10 cellular contexts compared by ENCODE assay signal in the genomic region with DNA sequence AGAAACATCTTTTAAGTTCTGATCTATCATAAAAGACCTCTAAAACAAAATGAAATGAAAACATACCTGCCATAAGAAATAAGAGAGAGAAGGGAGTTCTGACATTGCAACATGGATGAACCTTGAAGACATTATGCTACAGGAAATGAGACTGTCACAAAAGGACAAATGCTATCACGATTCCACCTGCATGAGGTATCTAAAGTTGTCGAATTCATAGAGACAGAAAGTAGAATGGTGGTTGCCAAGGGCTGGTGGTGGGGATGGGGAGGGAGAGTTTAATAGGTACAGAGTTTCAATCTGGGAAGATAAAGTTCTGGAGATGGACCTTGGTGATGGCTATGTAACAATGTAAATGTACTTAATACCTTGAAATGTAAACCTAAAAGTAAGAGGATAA. TPM values are rescaled to one million over a fixed set of nuclear protein-coding genes. Genes with fewer than 3 reads are reported as not detected.
DNase-seq lines count a peak whose midpoint lies in the region; ATAC-seq and TF ChIP-seq lines count a peak whose summit lies in the region.
"Had no signal": no experiment of that assay in that cellular context is flagged by ENCODE, and none has a peak within 500 bp of the region (broad histone marks: within the 10 kb centered on the region; RNA-seq: fewer than 3 reads in every experiment).

No MANE protein-coding gene starts in this region.

- H3K4me1 ChIP-seq in mammary epithelial cell (ENCODE audit: insufficient read depth, low read length) (peaks cover 44% of the 10 kb centered on the region), mesendoderm (ENCODE audit: control insufficient read depth, low read depth, low read length) (peaks cover 11% of the 10 kb centered on the region), A673 (ENCODE audit: insufficient read depth, low read length, poor library complexity, severe bottlenecking) (peaks cover 35% of the 10 kb centered on the region)

- peaks cover 76% of the 10 kb centered on the region for H3K4me1 Mint-ChIP-seq in stimulated activated naive CD8-positive, alpha-beta T cell treated with anti-CD3 and anti-CD28 coated beads, Interleukin-15, Interleukin-2, amounts not matched to agents 100 ng/mL and 50 ng/mL, for 24 hours (ENCODE audit: low read depth)

- no peak overlapping the region for H3K56ac ChIP-seq in mesendoderm (ENCODE audit: low read length)

- intact Hi-C loops in mammary epithelial cell (cut with micrococcal nuclease) (loop anchor here (5.0 kb wide), 1 partner anchor 96 kb away; no protein-coding TSS in a partner anchor), A673 (cut with micrococcal nuclease; ENCODE audit: unreplicated experiment) (no loop called here)

- no peak overlapping the region for H3K4ac ChIP-seq in mesendoderm (ENCODE audit: low read depth, low read length)

- 71% methylated on average over 2 of the region's 2 CpGs for WGBS in mammary epithelial cell (ENCODE audit: low coverage, missing lambda C conversion rate)
- WGBS in mesendoderm (ENCODE audit: extremely low coverage, insufficient coverage, low lambda C conversion rate), result no CpG with 5 or more reads among the region's 2 CpGs

- no peak for DNase-seq in stimulated activated naive CD8-positive, alpha-beta T cell treated with anti-CD3 and anti-CD28 coated beads, Interleukin-15, Interleukin-2, amounts not matched to agents 100 U/mL and 50 U/mL, for 24 hours
- DNase-seq in mammary epithelial cell (no peak), mesendoderm (no peak), C1 segment of cervical spinal cord (lab: John Stamatoyannopoulos, UW) (no peak), NCI-H774 (lab: John Stamatoyannopoulos, UW) (no peak), A673 (ENCODE audit: low spot score) (no peak), kidney tubule cell (ENCODE audit: low spot score) (no peak)
- DNase-seq: aorta, DMS79 had no signal

- TF ChIP-seq CTCF in mammary epithelial cell (conservative IDR thresholded peaks at IDR 0.05 in 1 of 2, IDR thresholded peaks at IDR 0.05 in 1 of 2; ENCODE audit: extremely low read depth in 1 of 2, insufficient read depth in 1 of 2, low read depth in 1 of 2, low read length in 2 of 2) (no peak), A673 (conservative IDR thresholded peaks at IDR 0.05; ENCODE audit: low read depth, low read length) (no peak)

- no peak overlapping the region for H2AK5ac ChIP-seq in mesendoderm (ENCODE audit: low read length)

- H3K4me3 Mint-ChIP-seq in stimulated activated naive CD8-positive, alpha-beta T cell treated with anti-CD3 and anti-CD28 coated beads, Interleukin-15, Interleukin-2, amounts not matched to agents 100 ng/mL and 50 ng/mL, for 24 hours, result peak overlapping the region; percentile 95

- peak overlapping the region; percentile 24 for H3K23ac ChIP-seq in mesendoderm (ENCODE audit: low read length)

- no peak overlapping the region for H2BK15ac ChIP-seq in mesendoderm (replicated peaks; ENCODE audit: low read depth)

- no peaks in the 10 kb centered on the region for H3K27me3 Mint-ChIP-seq in stimulated activated naive CD8-positive, alpha-beta T cell treated with anti-CD3 and anti-CD28 coated beads, Interleukin-15, Interleukin-2, amounts not matched to agents 100 ng/mL and 50 ng/mL, for 24 hours

- peaks cover 81% of the 10 kb centered on the region for H3K79me2 ChIP-seq in mammary epithelial cell (ENCODE audit: insufficient read depth, low read length)
- peaks cover 69% of the 10 kb centered on the region for H3K79me2 ChIP-seq in mesendoderm (ENCODE audit: control insufficient read depth, insufficient read depth, low read length)

- peak overlapping the region; percentile 98 for H3K27ac Mint-ChIP-seq in stimulated activated naive CD8-positive, alpha-beta T cell treated with anti-CD3 and anti-CD28 coated beads, Interleukin-15, Interleukin-2, amounts not matched to agents 100 ng/mL and 50 ng/mL, for 24 hours

- BruUV-seq in mammary epithelial cell (replicated peaks; lab: Mats Ljungman, UMichigan) (no TSS peak), A673 (replicated peaks; lab: Mats Ljungman, UMichigan) (no TSS peak)

- no peak for ATAC-seq in stimulated activated naive CD8-positive, alpha-beta T cell treated with anti-CD3 and anti-CD28 coated beads, Interleukin-15, Interleukin-2, amounts not matched to agents 100 U/mL and 50 U/mL, for 24 hours

- H4K5ac ChIP-seq in mesendoderm (ENCODE audit: low read length), result no peak overlapping the region

- H3K9me3 ChIP-seq in mammary epithelial cell (replicated peaks; ENCODE audit: insufficient read depth, low read length) (no peaks in the 10 kb centered on the region), A673 (ENCODE audit: low read depth, low read length, poor library complexity, severe bottlenecking) (no peaks in the 10 kb centered on the region)

- in situ Hi-C loops in mammary epithelial cell (cut with MboI; ENCODE audit: low sequenced_read_pairs in 2 of 2), result no loop called here

- H3K36me3 ChIP-seq in mammary epithelial cell (ENCODE audit: insufficient read depth, low read length), result peaks cover 20% of the 10 kb centered on the region
- H3K36me3 ChIP-seq in mesendoderm (ENCODE audit: control insufficient read depth, insufficient read depth, low read length), result peaks cover 4% of the 10 kb centered on the region
- peaks cover 19% of the 10 kb centered on the region for H3K36me3 ChIP-seq in A673 (ENCODE audit: insufficient read depth, low read length, poor library complexity, severe bottlenecking)

- peaks cover 17% of the 10 kb centered on the region for H3K79me1 ChIP-seq in mesendoderm (ENCODE audit: low read length)

- H2BK5ac ChIP-seq in mesendoderm (ENCODE audit: low read length), result no peak overlapping the region

- H3K27me3 ChIP-seq in mammary epithelial cell (ENCODE audit: insufficient read depth, low read length), result no peaks in the 10 kb centered on the region
- H3K27me3 ChIP-seq in mesendoderm (ENCODE audit: insufficient read depth, low read length, poor library complexity), result no peaks in the 10 kb centered on the region
- H3K27me3 ChIP-seq in A673 (replicated peaks; ENCODE audit: insufficient read depth, low read depth, low read length, poor library complexity), result no peaks in the 10 kb centered on the region

- peaks cover 4% of the 10 kb centered on the region for H3K9me3 Mint-ChIP-seq in stimulated activated naive CD8-positive, alpha-beta T cell treated with anti-CD3 and anti-CD28 coated beads, Interleukin-15, Interleukin-2, amounts not matched to agents 100 ng/mL and 50 ng/mL, for 24 hours

- POLR2A ChIA-PET in A673 (lab: Charles Lee; ENCODE audit: low non-redundant PET), result interaction anchor here (0.6 kb wide), 1 partner anchor 54 kb away, joined by 3 read pairs; no protein-coding TSS in a partner anchor

- H4K8ac ChIP-seq in mesendoderm (ENCODE audit: low read depth, low read length), result no peak overlapping the region

- H3K18ac ChIP-seq in mesendoderm (ENCODE audit: low read length), result no peak overlapping the region

- no peak overlapping the region for H2BK120ac ChIP-seq in mesendoderm (ENCODE audit: low read depth, low read length)

- H3K27ac ChIP-seq in mammary epithelial cell (ENCODE audit: insufficient read depth, low read depth, low read length) (peak overlapping the region; percentile 96), mesendoderm (ENCODE audit: low read depth, low read length) (no peak overlapping the region), A673 (ENCODE audit: low read depth, low read length, poor library complexity, severe bottlenecking) (no peak overlapping the region)

- peaks cover 10% of the 10 kb centered on the region for H4K20me1 ChIP-seq in mammary epithelial cell (ENCODE audit: insufficient read depth, low read length)

- dilution Hi-C loops in mammary epithelial cell (cut with HindIII; ENCODE audit: low sequenced_read_pairs), result no loop called here

- peak overlapping the region; percentile 94 for H3K4me2 ChIP-seq in mammary epithelial cell (ENCODE audit: insufficient read depth, low read depth, low read length)
- peak overlapping the region; percentile 27 for H3K4me2 ChIP-seq in mesendoderm (ENCODE audit: low read length)

- CTCF ChIA-PET in mammary epithelial cell (lab: Charles Lee; ENCODE audit: low non-redundant PET), result no interaction called here
- CTCF ChIA-PET in A673 (lab: Charles Lee), result no interaction called here

- peaks cover 74% of the 10 kb centered on the region for H3K36me3 Mint-ChIP-seq in stimulated activated naive CD8-positive, alpha-beta T cell treated with anti-CD3 and anti-CD28 coated beads, Interleukin-15, Interleukin-2, amounts not matched to agents 100 ng/mL and 50 ng/mL, for 24 hours (ENCODE audit: low read depth)

- H3K4me3 ChIP-seq in mammary epithelial cell (replicated peaks in 1 of 3; ENCODE audit: insufficient read depth in 1 of 3, low read depth in 2 of 3, low read length in 3 of 3) (peak overlapping the region; percentile 80 to 95 (median 87)), mesendoderm (ENCODE audit: low read length) (no peak overlapping the region), A673 (ENCODE audit: low read depth, low read length, poor library complexity, severe bottlenecking) (no peak overlapping the region)

- H2AFZ ChIP-seq in mammary epithelial cell (ENCODE audit: low read depth, low read length), result no peak overlapping the region

- peak overlapping the region; percentile 99 for H3K9ac ChIP-seq in mammary epithelial cell (ENCODE audit: insufficient read depth, low read length)
- peak overlapping the region; percentile 47 for H3K9ac ChIP-seq in mesendoderm (ENCODE audit: low read length)

RNA-seq across cellular contexts. Expression of a gene that starts 3.3 kb away (rescaled TPM):
- 100 to 1,000 TPM; 164 to 240 TPM for total RNA-seq in mammary epithelial cell
- polyA plus RNA-seq in mammary epithelial cell, result 171 TPM
- polyA minus RNA-seq in mammary epithelial cell, result 213 TPM
- 145 TPM for polyA plus RNA-seq in mesendoderm (2013, experiment 1 of 2)
- 153 TPM for polyA plus RNA-seq in mesendoderm (2013, experiment 2 of 2)
- 144 and 146 TPM in 2 replicates for total RNA-seq in A673 (2021)

Comparison
In these comparisons a context has a peak if more than half of its experiments do, and no peak if none do; other contexts are left out.
1. H3K4me3 ChIP-seq: peak in mammary epithelial cell (3 of 3); none in mesendoderm (single experiment) and A673 (single experiment).